16 cellular contexts compared by ENCODE assay signal in genomic region chr6:147278891-147279290, GRCh38.
"Had no signal": no experiment of that assay in that cellular context is flagged by ENCODE, and none has a peak within 500 bp of the region (broad histone marks: within the 10 kb centered on the region; RNA-seq: fewer than 3 reads in every experiment).

No MANE protein-coding gene starts in this region.

- H3K4me3 Mint-ChIP-seq: activated naive CD8-positive, alpha-beta T cell treated with anti-CD3 and anti-CD28 coated beads, Interleukin-2, amount 10 ng/mL, durations not matched to agents 7 days and 5 days; naive thymus-derived CD8-positive, alpha-beta T cell; T-helper 17 cell had no signal

- H3K27me3 ChIP-seq: body of pancreas, dorsolateral prefrontal cortex, foreskin keratinocyte, hepatocyte, tibial artery had no signal

- H3K9me3 ChIP-seq: body of pancreas, tibial artery had no signal

- H3K79me2 ChIP-seq: hepatocyte had no signal

- H2AFZ ChIP-seq: hepatocyte had no signal

- H3K4me3 ChIP-seq: body of pancreas, dorsolateral prefrontal cortex, hepatocyte, tibial artery had no signal

- H3K27me3 Mint-ChIP-seq: activated naive CD8-positive, alpha-beta T cell treated with anti-CD3 and anti-CD28 coated beads, Interleukin-2, amount 10 ng/mL, durations not matched to agents 7 days and 5 days; naive thymus-derived CD8-positive, alpha-beta T cell; progenitor cell of endocrine pancreas; T-helper 17 cell had no signal

- H3K27ac ChIP-seq: body of pancreas, foreskin keratinocyte, hepatocyte, tibial artery had no signal

- ATAC-seq: body of pancreas; foreskin keratinocyte; left cardiac atrium; naive thymus-derived CD8-positive, alpha-beta T cell; T-helper 17 cell had no signal

- H3K27ac Mint-ChIP-seq: activated naive CD8-positive, alpha-beta T cell treated with anti-CD3 and anti-CD28 coated beads, Interleukin-2, amount 10 ng/mL, durations not matched to agents 7 days and 5 days; progenitor cell of endocrine pancreas; T-helper 17 cell had no signal

- H3K4me2 ChIP-seq: hepatocyte had no signal

- H3K4me1 ChIP-seq: foreskin keratinocyte, tibial artery had no signal

- DNase-seq: activated CD4-positive, alpha-beta T cell treated with anti-CD3 and anti-CD28 coated beads for 4 hours; activated CD8-positive, alpha-beta memory T cell treated with anti-CD3 and anti-CD28 coated beads, Interleukin-2, amount 50 U/mL, for 4 hours; activated naive CD8-positive, alpha-beta T cell treated with anti-CD3 and anti-CD28 coated beads, Interleukin-2, amount 10 ng/mL, durations not matched to agents 7 days and 5 days; body of pancreas; caudate nucleus; dorsolateral prefrontal cortex; foreskin keratinocyte; left cardiac atrium; naive thymus-derived CD8-positive, alpha-beta T cell; nucleus accumbens; stimulated activated CD8-positive, alpha-beta memory T cell treated with anti-CD3 and anti-CD28 coated beads, Interleukin-4, amount 100 ng/mL, for 48 hours; stimulated activated naive CD4-positive, alpha-beta T cell treated with Interleukin-2 at 50 U/mL for 16 hours; T-helper 17 cell; tibial artery had no signal
